1 cellular context compared by ENCODE assay signal in genomic region chr11:10490032-10490397, GRCh38.
TF ChIP-seq lines count a peak whose summit lies in the region.

No MANE protein-coding gene starts in this region.

TF ChIP-seq in HCT116, 20 proteins besides CTCF, POLR2A, EP300 and RAD21:
- no peak for TF ChIP-seq CBX3 (IDR thresholded peaks at IDR 0.05; ENCODE audit: low read depth)
- TF ChIP-seq YY1 (IDR thresholded peaks at IDR 0.05; ENCODE audit: extremely low read depth, insufficient replicate concordance, low read depth, low read length): no peak
- TF ChIP-seq EZH2phosphoT487 (IDR thresholded peaks at IDR 0.05; ENCODE audit: borderline replicate concordance): no peak
- no peak for TF ChIP-seq TCF7L2 (IDR thresholded peaks at IDR 0.05; ENCODE audit: borderline replicate concordance, extremely low read depth, insufficient read depth, insufficient read length)
- TF ChIP-seq SRF (IDR thresholded peaks at IDR 0.05; ENCODE audit: low read depth): no peak
- TF ChIP-seq, protein P1, sequence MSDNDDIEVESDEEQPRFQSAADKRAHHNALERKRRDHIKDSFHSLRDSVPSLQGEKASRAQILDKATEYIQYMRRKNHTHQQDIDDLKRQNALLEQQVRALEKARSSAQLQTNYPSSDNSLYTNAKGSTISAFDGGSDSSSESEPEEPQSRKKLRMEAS (IDR thresholded peaks at IDR 0.05): no peak
- TF ChIP-seq SP1 (IDR thresholded peaks at IDR 0.05; ENCODE audit: low read depth): no peak
- TF ChIP-seq CEBPB (IDR thresholded peaks at IDR 0.05; ENCODE audit: low read depth): no peak
- no peak for TF ChIP-seq ELF1 (IDR thresholded peaks at IDR 0.05; ENCODE audit: borderline replicate concordance, low read depth)
- TF ChIP-seq POLR2AphosphoS5 (IDR thresholded peaks at IDR 0.05; ENCODE audit: low read depth, low read length): no peak
- no peak for TF ChIP-seq SIN3A (IDR thresholded peaks at IDR 0.05; ENCODE audit: low read depth)
- TF ChIP-seq ZBTB33 (IDR thresholded peaks at IDR 0.05; ENCODE audit: extremely low read depth, insufficient replicate concordance, low read length): no peak
- TF ChIP-seq ZFX (IDR thresholded peaks at IDR 0.05): no peak
- TF ChIP-seq, protein P2, sequence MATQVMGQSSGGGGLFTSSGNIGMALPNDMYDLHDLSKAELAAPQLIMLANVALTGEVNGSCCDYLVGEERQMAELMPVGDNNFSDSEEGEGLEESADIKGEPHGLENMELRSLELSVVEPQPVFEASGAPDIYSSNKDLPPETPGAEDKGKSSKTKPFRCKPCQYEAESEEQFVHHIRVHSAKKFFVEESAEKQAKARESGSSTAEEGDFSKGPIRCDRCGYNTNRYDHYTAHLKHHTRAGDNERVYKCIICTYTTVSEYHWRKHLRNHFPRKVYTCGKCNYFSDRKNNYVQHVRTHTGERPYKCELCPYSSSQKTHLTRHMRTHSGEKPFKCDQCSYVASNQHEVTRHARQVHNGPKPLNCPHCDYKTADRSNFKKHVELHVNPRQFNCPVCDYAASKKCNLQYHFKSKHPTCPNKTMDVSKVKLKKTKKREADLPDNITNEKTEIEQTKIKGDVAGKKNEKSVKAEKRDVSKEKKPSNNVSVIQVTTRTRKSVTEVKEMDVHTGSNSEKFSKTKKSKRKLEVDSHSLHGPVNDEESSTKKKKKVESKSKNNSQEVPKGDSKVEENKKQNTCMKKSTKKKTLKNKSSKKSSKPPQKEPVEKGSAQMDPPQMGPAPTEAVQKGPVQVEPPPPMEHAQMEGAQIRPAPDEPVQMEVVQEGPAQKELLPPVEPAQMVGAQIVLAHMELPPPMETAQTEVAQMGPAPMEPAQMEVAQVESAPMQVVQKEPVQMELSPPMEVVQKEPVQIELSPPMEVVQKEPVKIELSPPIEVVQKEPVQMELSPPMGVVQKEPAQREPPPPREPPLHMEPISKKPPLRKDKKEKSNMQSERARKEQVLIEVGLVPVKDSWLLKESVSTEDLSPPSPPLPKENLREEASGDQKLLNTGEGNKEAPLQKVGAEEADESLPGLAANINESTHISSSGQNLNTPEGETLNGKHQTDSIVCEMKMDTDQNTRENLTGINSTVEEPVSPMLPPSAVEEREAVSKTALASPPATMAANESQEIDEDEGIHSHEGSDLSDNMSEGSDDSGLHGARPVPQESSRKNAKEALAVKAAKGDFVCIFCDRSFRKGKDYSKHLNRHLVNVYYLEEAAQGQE (IDR thresholded peaks at IDR 0.05; ENCODE audit: low read depth): no peak
- TF ChIP-seq EZH2 (IDR thresholded peaks at IDR 0.05): no peak
